Comparison of ENCODE assay signal across 8 cellular contexts in genomic region chr3:113696658-113697191, GRCh38. TPM values are rescaled to one million over a fixed set of nuclear protein-coding genes. Genes with fewer than 3 reads are reported as not detected.
DNase-seq lines count a peak whose midpoint lies in the region; ATAC-seq and TF ChIP-seq lines count a peak whose summit lies in the region.

No MANE protein-coding gene starts in this region.

- DNase-seq in AG09309 (ENCODE audit: low read depth): peak; percentile 96
- DNase-seq in NCI-H345 (lab: John Stamatoyannopoulos, UW): peak; percentile 98
- peak; percentile 99 for DNase-seq in cerebellum (ENCODE audit: low spot score)
- peak; percentile 100 for DNase-seq in islet precursor cell
- DNase-seq in stimulated activated CD4-positive, alpha-beta T cell treated with anti-CD3 and anti-CD28 coated beads, Interleukin-12 subunit alpha, Interleukin-12 subunit beta, amount 100 ng/mL, for 4 hours: peak; percentile 96

- TF ChIP-seq CTCF in AG09309 (IDR thresholded peaks at IDR 0.05; ENCODE audit: control insufficient read depth, insufficient read depth, low read depth, low read length, missing control alignments): peak; percentile 21

- peak; percentile 87 for ATAC-seq in GM19025 (IDR thresholded peaks at IDR 0.05; ENCODE audit: low read depth, unreplicated experiment)
- ATAC-seq in HG03280 (IDR thresholded peaks at IDR 0.05; ENCODE audit: unreplicated experiment): peak; percentile 95
- ATAC-seq in activated CD4-positive, CD25-positive, alpha-beta regulatory T cell treated with anti-CD3 and anti-CD28 coated beads, Interleukin-2, amount 50 U/mL, for 24 hours: peak; percentile 89 to 92

- peak overlapping the region; percentile 66 for H3K4me3 ChIP-seq in AG09309 (ENCODE audit: control insufficient read depth, low read depth, low read length)

RNA-seq across cellular contexts. Expression of gene USF3, which starts 0.3 kb away (rescaled TPM):
- 19.1 TPM for total RNA-seq in cerebellum

RNA-seq across cellular contexts. Expression of gene NAA50, which starts 49.3 kb away (rescaled TPM):
- total RNA-seq in cerebellum: 56.1 TPM

RNA-seq across cellular contexts. Expression of gene ATP6V1A, which starts 50.1 kb away (rescaled TPM):
- 105 TPM for total RNA-seq in cerebellum

Comparison
In these comparisons a context has a peak if more than half of its experiments do, and no peak if none do; other contexts are left out.
1. Peak in every context shown above with its lines: DNase-seq, ATAC-seq and H3K4me3 ChIP-seq.